Comparison of ENCODE assay signal across 8 cellular contexts in genomic region chr21:45923146-45923545, GRCh38. TPM values are rescaled to one million over a fixed set of nuclear protein-coding genes. Genes with fewer than 3 reads are reported as not detected.
DNase-seq lines count a peak whose midpoint lies in the region; ATAC-seq and TF ChIP-seq lines count a peak whose summit lies in the region.

No MANE protein-coding gene starts in this region.

- DNase-seq in Jurkat, Clone E6-1 (ENCODE audit: low read depth, low spot score), result peak; percentile 57
- DNase-seq in activated CD4-positive, alpha-beta T cell treated with anti-CD3 and anti-CD28 coated beads for 4 hours, result peak; percentile 57 to 64
- DNase-seq in coronary artery (ENCODE audit: low spot score), result peak; percentile 83
- DNase-seq in lower lobe of right lung, result peak; percentile 63
- DNase-seq in stimulated activated CD4-positive, alpha-beta T cell treated with anti-CD3 and anti-CD28 coated beads, TNF-alpha, amount 100 ng/mL, for 48 hours (ENCODE audit: low read depth in 3 of 3), result peak; percentile 37 to 63 (median 45)

- H3K36me3 ChIP-seq in lower lobe of right lung, result no peaks in the 10 kb centered on the region

- H3K27ac ChIP-seq in C4-2B, result no peak overlapping the region
- H3K27ac ChIP-seq in coronary artery, result no peak overlapping the region
- no peak overlapping the region for H3K27ac ChIP-seq in lower lobe of right lung

- H3K27me3 ChIP-seq in lower lobe of right lung (ENCODE audit: low read depth), result peaks cover under 1% of the 10 kb centered on the region

- ATAC-seq in lower lobe of right lung (peak; percentile 72 to 85), GM19351 (IDR thresholded peaks at IDR 0.05; ENCODE audit: unreplicated experiment) (no peak), HG03139 (IDR thresholded peaks at IDR 0.05; ENCODE audit: unreplicated experiment) (no peak)

- H3K4me1 ChIP-seq in lower lobe of right lung, result no peaks in the 10 kb centered on the region

- H3K4me3 ChIP-seq in Jurkat, Clone E6-1 (ENCODE audit: low read length), result no peak overlapping the region
- H3K4me3 ChIP-seq in coronary artery (no peak overlapping the region), lower lobe of right lung (no peak overlapping the region)

- H3K9me3 ChIP-seq in lower lobe of right lung, result no peaks in the 10 kb centered on the region

- TF ChIP-seq CTCF in C4-2B (conservative IDR thresholded peaks at IDR 0.05), result peak; percentile 87
- peak; percentile 93 for TF ChIP-seq CTCF in coronary artery (IDR thresholded peaks at IDR 0.05)
- TF ChIP-seq CTCF in lower lobe of right lung (IDR thresholded peaks at IDR 0.05), result peak; percentile 81

- intact Hi-C loops in lower lobe of right lung (cut with DNase I), result no loop called here

RNA-seq across cellular contexts. Expression of gene COL6A1, which starts 58.4 kb away (rescaled TPM):
- polyA plus RNA-seq in Jurkat, Clone E6-1 (2012; ENCODE audit: insufficient read depth, insufficient read length), result 2.7 TPM
- total RNA-seq in lower lobe of right lung, result 148 TPM

Comparison
In these comparisons a context has a peak if more than half of its experiments do, and no peak if none do; other contexts are left out.
1. ATAC-seq: peak in lower lobe of right lung (2 of 2); none in GM19351 (single experiment) and HG03139 (single experiment).
2. Peak in every context shown above with its lines, with median percentiles within 50 percentile points of each other: CTCF ChIP-seq and DNase-seq.